In the genomic region with DNA sequence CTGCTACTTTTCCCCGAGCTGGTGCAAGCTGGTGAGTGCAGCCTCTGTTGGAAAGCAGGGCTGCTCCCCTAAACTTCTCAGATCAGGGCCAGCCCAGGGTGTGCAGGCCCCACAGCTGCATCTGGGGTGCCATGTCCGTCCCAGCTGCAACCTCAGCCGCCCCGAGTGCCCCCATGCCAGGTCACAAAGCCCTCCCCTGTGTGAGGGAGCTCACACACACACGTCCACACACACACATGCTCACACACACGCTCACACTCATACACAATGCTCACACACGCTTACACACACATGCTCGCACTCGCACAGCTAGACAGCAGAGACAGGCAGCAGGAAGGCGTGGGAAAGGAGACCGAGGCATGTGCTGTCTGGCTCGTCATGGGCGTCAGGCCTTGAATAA, we compare ENCODE assay signal across 17 cellular contexts.
"Had no signal": no experiment of that assay in that cellular context is flagged by ENCODE, and none has a peak within 500 bp of the region (broad histone marks: within the 10 kb centered on the region; RNA-seq: fewer than 3 reads in every experiment).

No MANE protein-coding gene starts in this region.

- H3K36me3 ChIP-seq: colonic mucosa had no signal

- ATAC-seq: activated T-cell treated with anti-CD3 and anti-CD28 coated beads, Interleukin-2, amount 50 U/mL, for 4 hours; heart left ventricle; left ventricle myocardium superior; T-helper 17 cell had no signal

- H3K27ac Mint-ChIP-seq: T-helper 17 cell, type B pancreatic cell had no signal

- H3K4me3 Mint-ChIP-seq: activated T-cell treated with anti-CD3 and anti-CD28 coated beads, Interleukin-2, amount 50 U/mL, for 4 hours; T-helper 17 cell; type B pancreatic cell had no signal

- H3K4me3 ChIP-seq: ascending aorta, cardiac muscle cell, colonic mucosa, heart left ventricle, SK-N-MC, skin epidermis had no signal

- H3K9me3 ChIP-seq: ascending aorta, colonic mucosa, heart left ventricle, neutrophil had no signal

- H3K9me3 Mint-ChIP-seq: activated T-cell treated with anti-CD3 and anti-CD28 coated beads, Interleukin-2, amount 50 U/mL, for 4 hours; type B pancreatic cell had no signal

- H3K27me3 ChIP-seq: ascending aorta, cardiac muscle cell, colonic mucosa, heart left ventricle, neutrophil had no signal

- DNase-seq: activated CD4-positive, alpha-beta T cell treated with anti-CD3 and anti-CD28 coated beads, Interleukin-2, amount 50 U/mL, for 1 hour; activated CD4-positive, CD25-positive, alpha-beta regulatory T cell; activated gamma-delta T cell treated with Interleukin-2 at 50 U/mL for 16 hours; activated T-cell treated with anti-CD3 and anti-CD28 coated beads, Interleukin-2, amount 50 U/mL, for 4 hours; colonic mucosa; effector CD4-positive, alpha-beta T cell; islet precursor cell; left ventricle myocardium superior; substantia nigra; T-helper 17 cell had no signal

- H3K4me1 ChIP-seq: colonic mucosa had no signal

- H3K27ac ChIP-seq: cardiac muscle cell, colonic mucosa, neutrophil, SK-N-MC, skin epidermis had no signal

- H3K27me3 Mint-ChIP-seq: T-helper 17 cell, type B pancreatic cell had no signal
